Comparison of ENCODE assay signal across 8 cellular contexts in genomic region chrX:23742693-23743622, GRCh38. TPM values are rescaled to one million over a fixed set of nuclear protein-coding genes. Genes with fewer than 3 reads are reported as not detected.
DNase-seq lines count a peak whose midpoint lies in the region; ATAC-seq and TF ChIP-seq lines count a peak whose summit lies in the region.

Gene ACOT9, minus strand, starts transcription at chrX:23743276. Its CDS starts 132 bp downstream, at chrX:23743144.

- no peak for TF ChIP-seq EP300 in stomach (IDR thresholded peaks at IDR 0.05)

- H3K4me3 Mint-ChIP-seq in nephron progenitor cell, result peak within 1 kb of the TSS; percentile 86

- H3K27ac Mint-ChIP-seq in nephron progenitor cell, result peak within 1 kb of the TSS; percentile 88

- H3K27ac ChIP-seq in HUES48 (ENCODE audit: low read depth, low read length), result peak within 1 kb of the TSS; percentile 79
- H3K27ac ChIP-seq in RWPE2 (ENCODE audit: poor library complexity, severe bottlenecking), result peak within 1 kb of the TSS; percentile 94
- peak within 1 kb of the TSS; percentile 93 to 97 (median 95) for H3K27ac ChIP-seq in stomach

- peak within 1 kb of the TSS; percentile 85 for H3K4me3 ChIP-seq in HUES48 (ENCODE audit: low read depth, low read length)
- H3K4me3 ChIP-seq in RWPE2 (ENCODE audit: severe bottlenecking), result peak within 1 kb of the TSS; percentile 78
- H3K4me3 ChIP-seq in stomach, result peak within 1 kb of the TSS; percentile 64 to 71 (median 68)

- no peaks in the 10 kb centered on the region; the same call in 1 of the 2 replicates for H3K4me1 ChIP-seq in HUES48 (ENCODE audit: control insufficient read depth, insufficient read depth, low read length)
- no peaks in the 10 kb centered on the region for H3K4me1 ChIP-seq in RWPE2 (ENCODE audit: insufficient read depth, poor library complexity, severe bottlenecking)
- H3K4me1 ChIP-seq in stomach, result peaks cover 0 to 20% (median 2%) of the 10 kb centered on the region in 4 donors

- peaks cover 10% of the 10 kb centered on the region for H3K36me3 Mint-ChIP-seq in nephron progenitor cell (ENCODE audit: low read depth)

- intact Hi-C loops in stomach (cut with DNase I; ENCODE audit: low total_unique reads), result no loop called here

- 0 to 39% (median 1%) methylated on average over 17 to 74 of the region's 74 CpGs for WGBS in stomach, 5 donors

- H3K9me3 ChIP-seq in HUES48 (ENCODE audit: control insufficient read depth, insufficient read depth, low read length) (no peaks in the 10 kb centered on the region), RWPE2 (ENCODE audit: severe bottlenecking) (no peaks in the 10 kb centered on the region), stomach (no peaks in the 10 kb centered on the region)

- H3K36me3 ChIP-seq in HUES48 (ENCODE audit: control insufficient read depth, insufficient read depth, low read length) (no peaks in the 10 kb centered on the region), RWPE2 (ENCODE audit: low read depth) (0 out of 2 replicates have a peak, but pooled peaks cover 3% of the 10 kb centered on the region), stomach (no peaks in the 10 kb centered on the region)

- H3K9me3 Mint-ChIP-seq in nephron progenitor cell, result no peaks in the 10 kb centered on the region

- DNase-seq in DMS114 treated with DMSO at 0.1 percent for 48 hours (lab: John Stamatoyannopoulos, UW; ENCODE audit: unreplicated experiment), result peak; percentile 79
- DNase-seq in RWPE2 (ENCODE audit: low spot score), result peak; percentile 92
- peak; percentile 49 for DNase-seq in activated effector memory CD4-positive, alpha-beta T cell treated with Interleukin-2 at 50 U/mL for 16 hours
- peak; percentile 88 for DNase-seq in fibroblast of the conjunctiva (ENCODE audit: low read depth)
- peak; percentile 84 for DNase-seq in nephron progenitor cell
- DNase-seq in stomach, result peak; percentile 92

- H3K4me1 Mint-ChIP-seq in nephron progenitor cell, result peaks cover 15% of the 10 kb centered on the region

- ATAC-seq in GM21423 (IDR thresholded peaks at IDR 0.05; ENCODE audit: unreplicated experiment), result peak; percentile 97
- ATAC-seq in RWPE2 (ENCODE audit: low read depth), result peak; percentile 95

- H3K9ac ChIP-seq in HUES48 (ENCODE audit: low read depth, low read length), result peak within 1 kb of the TSS; percentile 85

- no peak for TF ChIP-seq CTCF in RWPE2 (IDR thresholded peaks at IDR 0.05; ENCODE audit: poor library complexity, severe bottlenecking)
- TF ChIP-seq CTCF in nephron progenitor cell (IDR thresholded peaks at IDR 0.05), result no peak
- TF ChIP-seq CTCF in stomach (IDR thresholded peaks at IDR 0.05), result no peak

- no peaks in the 10 kb centered on the region for H3K27me3 ChIP-seq in HUES48 (ENCODE audit: control insufficient read depth, insufficient read depth, low read length)
- H3K27me3 ChIP-seq in RWPE2 (ENCODE audit: insufficient read depth, poor library complexity, severe bottlenecking), result no peaks in the 10 kb centered on the region
- H3K27me3 ChIP-seq in stomach, result no peaks in the 10 kb centered on the region

- H3K27me3 Mint-ChIP-seq in nephron progenitor cell (ENCODE audit: low read depth, poor library complexity), result peaks cover 10% of the 10 kb centered on the region

- TF ChIP-seq POLR2A in stomach (IDR thresholded peaks at IDR 0.05), result peak in 1 of 4 donors; percentile 29

RNA-seq across cellular contexts. Expression of gene ACOT9, which starts in this region (rescaled TPM):
- total RNA-seq in stomach, result 10 to 100 TPM in 4 of 5 donors, 1 to 10 TPM in 1; 5.4 to 62.6 (median 24.9) TPM
- polyA plus RNA-seq in stomach, result 10 to 100 TPM; 18.5 to 27.8 (median 21.6) TPM

Comparison
In these comparisons a context has a peak if more than half of its experiments do, and no peak if none do; other contexts are left out.
1. Peak in every context shown above with its lines: DNase-seq, ATAC-seq, H3K4me3 ChIP-seq and H3K27ac ChIP-seq.